2 cellular contexts compared by ENCODE assay signal in the genomic region with DNA sequence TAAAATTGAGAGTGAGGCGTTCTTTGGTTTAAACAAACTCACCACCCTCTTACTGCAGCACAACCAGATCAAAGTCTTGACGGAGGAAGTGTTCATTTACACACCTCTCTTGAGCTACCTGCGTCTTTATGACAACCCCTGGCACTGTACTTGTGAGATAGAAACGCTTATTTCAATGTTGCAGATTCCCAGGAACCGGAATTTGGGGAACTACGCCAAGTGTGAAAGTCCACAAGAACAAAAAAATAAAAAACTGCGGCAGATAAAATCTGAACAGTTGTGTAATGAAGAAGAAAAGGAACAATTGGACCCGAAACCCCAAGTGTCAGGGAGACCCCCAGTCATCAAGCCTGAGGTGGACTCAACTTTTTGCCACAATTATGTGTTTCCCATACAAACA.
TF ChIP-seq lines count a peak whose summit lies in the region.

No MANE protein-coding gene starts in this region.

TF ChIP-seq in IMR-90, 13 proteins besides CTCF, POLR2A, EP300 and RAD21:
- no peak for TF ChIP-seq RFX5 (IDR thresholded peaks at IDR 0.05; ENCODE audit: low read depth, low read length)
- TF ChIP-seq, protein P1, sequence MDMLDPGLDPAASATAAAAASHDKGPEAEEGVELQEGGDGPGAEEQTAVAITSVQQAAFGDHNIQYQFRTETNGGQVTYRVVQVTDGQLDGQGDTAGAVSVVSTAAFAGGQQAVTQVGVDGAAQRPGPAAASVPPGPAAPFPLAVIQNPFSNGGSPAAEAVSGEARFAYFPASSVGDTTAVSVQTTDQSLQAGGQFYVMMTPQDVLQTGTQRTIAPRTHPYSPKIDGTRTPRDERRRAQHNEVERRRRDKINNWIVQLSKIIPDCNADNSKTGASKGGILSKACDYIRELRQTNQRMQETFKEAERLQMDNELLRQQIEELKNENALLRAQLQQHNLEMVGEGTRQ (IDR thresholded peaks at IDR 0.05; ENCODE audit: low read depth, low read length), result no peak
- no peak for TF ChIP-seq NFE2L2 (IDR thresholded peaks at IDR 0.05; ENCODE audit: low read depth, low read length)
- no peak for TF ChIP-seq MAFK (IDR thresholded peaks at IDR 0.05; ENCODE audit: low read depth, low read length)
- TF ChIP-seq FOS (IDR thresholded peaks at IDR 0.05; ENCODE audit: low read depth, low read length), result no peak
- TF ChIP-seq, protein P2, sequence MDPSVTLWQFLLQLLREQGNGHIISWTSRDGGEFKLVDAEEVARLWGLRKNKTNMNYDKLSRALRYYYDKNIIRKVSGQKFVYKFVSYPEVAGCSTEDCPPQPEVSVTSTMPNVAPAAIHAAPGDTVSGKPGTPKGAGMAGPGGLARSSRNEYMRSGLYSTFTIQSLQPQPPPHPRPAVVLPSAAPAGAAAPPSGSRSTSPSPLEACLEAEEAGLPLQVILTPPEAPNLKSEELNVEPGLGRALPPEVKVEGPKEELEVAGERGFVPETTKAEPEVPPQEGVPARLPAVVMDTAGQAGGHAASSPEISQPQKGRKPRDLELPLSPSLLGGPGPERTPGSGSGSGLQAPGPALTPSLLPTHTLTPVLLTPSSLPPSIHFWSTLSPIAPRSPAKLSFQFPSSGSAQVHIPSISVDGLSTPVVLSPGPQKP (IDR thresholded peaks at IDR 0.05; ENCODE audit: borderline replicate concordance, low read depth, low read length), result no peak
- TF ChIP-seq MAZ (IDR thresholded peaks at IDR 0.05; ENCODE audit: borderline replicate concordance, low read depth, low read length), result no peak
- no peak for TF ChIP-seq CEBPB (IDR thresholded peaks at IDR 0.05; ENCODE audit: low read depth, low read length)
- TF ChIP-seq BHLHE40 (IDR thresholded peaks at IDR 0.05; ENCODE audit: low read depth, low read length), result no peak
- no peak for TF ChIP-seq CHD1 (IDR thresholded peaks at IDR 0.05; ENCODE audit: low read depth, low read length)
- TF ChIP-seq SMC3 (IDR thresholded peaks at IDR 0.05; ENCODE audit: low read depth, low read length), result no peak
- TF ChIP-seq RCOR1 (IDR thresholded peaks at IDR 0.05; ENCODE audit: insufficient replicate concordance, low read length), result no peak
- no peak for TF ChIP-seq MXI1 (IDR thresholded peaks at IDR 0.05; ENCODE audit: borderline replicate concordance, low read depth, low read length)

TF ChIP-seq in endothelial cell of umbilical vein, 7 proteins besides CTCF, POLR2A, EP300 and RAD21:
- TF ChIP-seq FOS (IDR thresholded peaks at IDR 0.05; ENCODE audit: borderline replicate concordance, insufficient read depth, low read length), result no peak
- TF ChIP-seq EZH2 (IDR thresholded peaks at IDR 0.05; ENCODE audit: borderline replicate concordance, low read depth, low read length, severe bottlenecking), result no peak
- no peak for TF ChIP-seq JUN (IDR thresholded peaks at IDR 0.05; ENCODE audit: borderline replicate concordance, insufficient read depth, insufficient read length, low read depth)
- no peak for TF ChIP-seq GATA2 (IDR thresholded peaks at IDR 0.05; ENCODE audit: insufficient read depth, insufficient read length, low read depth, low read length)
- TF ChIP-seq, protein P3, sequence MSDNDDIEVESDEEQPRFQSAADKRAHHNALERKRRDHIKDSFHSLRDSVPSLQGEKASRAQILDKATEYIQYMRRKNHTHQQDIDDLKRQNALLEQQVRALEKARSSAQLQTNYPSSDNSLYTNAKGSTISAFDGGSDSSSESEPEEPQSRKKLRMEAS (IDR thresholded peaks at IDR 0.05; ENCODE audit: insufficient read depth, insufficient read length), result no peak
- TF ChIP-seq MYC (IDR thresholded peaks at IDR 0.05; ENCODE audit: low read depth, low read length), result no peak
- TF ChIP-seq POLR2AphosphoS5 (IDR thresholded peaks at IDR 0.05; ENCODE audit: insufficient read depth, low read depth, low read length), result no peak
